34 cellular contexts compared by ENCODE assay signal in the genomic region with DNA sequence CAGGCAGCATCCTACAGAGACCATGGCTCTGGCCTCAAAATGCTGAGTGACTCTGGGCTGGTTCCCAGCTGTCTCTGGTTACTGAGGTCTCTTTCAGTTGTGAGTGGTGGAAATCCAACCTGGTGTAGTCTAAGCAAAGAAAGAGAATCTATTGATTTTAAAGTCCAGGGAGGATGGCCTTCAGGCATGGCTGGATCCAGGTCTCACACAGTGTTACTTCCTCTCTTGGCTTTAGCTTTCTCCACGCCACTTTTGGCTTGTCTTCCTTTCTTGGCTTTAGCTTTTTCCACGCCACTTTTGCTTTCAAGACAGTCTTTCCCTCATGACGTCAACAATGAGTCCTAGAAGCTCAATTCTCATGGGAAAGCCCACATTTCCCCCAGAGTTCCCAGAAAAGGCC. TPM values are rescaled to one million over a fixed set of nuclear protein-coding genes. Genes with fewer than 3 reads are reported as not detected.
"Had no signal": no experiment of that assay in that cellular context is flagged by ENCODE, and none has a peak within 500 bp of the region (broad histone marks: within the 10 kb centered on the region; RNA-seq: fewer than 3 reads in every experiment).

No MANE protein-coding gene starts in this region.

- H3K9me3 Mint-ChIP-seq: naive thymus-derived CD4-positive, alpha-beta T cell; natural killer cell; stimulated activated effector memory CD8-positive, alpha-beta T cell treated with anti-CD3 and anti-CD28 coated beads, Interleukin-12 subunit alpha, Interleukin-12 subunit beta, amount 100 ng/mL, for 72 hours; stimulated activated naive CD8-positive, alpha-beta T cell treated with anti-CD3 and anti-CD28 coated beads, Interleukin-15, Interleukin-2, amounts not matched to agents 100 ng/mL and 50 ng/mL, for 24 hours had no signal

- H3K4me1 ChIP-seq: neural progenitor cell, parathyroid adenoma, psoas muscle, thyroid gland, upper lobe of right lung, uterus had no signal

- H3K27ac ChIP-seq: neural progenitor cell, ovary, parathyroid adenoma, psoas muscle, skin epidermis, stomach, thoracic aorta, thyroid gland, tibial nerve, upper lobe of right lung, uterus had no signal

- H3K4me1 Mint-ChIP-seq: natural killer cell, nephron, neural progenitor cell had no signal

- H3K9me3 ChIP-seq: psoas muscle, spleen, stomach, thoracic aorta, thyroid gland, tibial nerve, upper lobe of right lung, uterus had no signal

- DNase-seq: naive thymus-derived CD4-positive, alpha-beta T cell; natural killer cell; nucleus accumbens; ovary; posterior cingulate gyrus; psoas muscle; right cardiac atrium; spleen; stimulated activated CD4-positive, alpha-beta T cell treated with anti-CD3 and anti-CD28 coated beads, Interleukin-12 subunit alpha, Interleukin-12 subunit beta, amount 100 ng/mL, for 4 hours; stimulated activated CD4-positive, alpha-beta T cell treated with anti-CD3 and anti-CD28 coated beads, Interleukin-2, amount 100 ng/mL, for 48 hours; stimulated activated CD4-positive, alpha-beta T cell treated with anti-CD3 and anti-CD28 coated beads, Interleukin-4, amount 100 ng/mL, for 24 hours; stimulated activated naive B cell treated with anti-CD40 and anti-IgM and Interleukin-4, amounts not matched to agents 10 μg/mL and 1 μg/mL and 100 μg/mL, for 72 hours; stimulated activated naive CD4-positive, alpha-beta T cell treated with Interleukin-2 at 50 U/mL for 16 hours; stomach; thyroid gland; trophoblast cell; upper lobe of right lung; uterus had no signal

- H3K27me3 ChIP-seq: neural progenitor cell, ovary, thyroid gland, tibial nerve, upper lobe of right lung, uterus had no signal

- H3K27me3 Mint-ChIP-seq: progenitor cell of endocrine pancreas; stimulated activated naive CD8-positive, alpha-beta T cell treated with anti-CD3 and anti-CD28 coated beads, Interleukin-15, Interleukin-2, amounts not matched to agents 100 ng/mL and 50 ng/mL, for 24 hours had no signal

- H3K4me3 ChIP-seq: neural progenitor cell, ovary, psoas muscle, skin epidermis, smooth muscle cell, spleen, stomach, thoracic aorta, thyroid gland, tibial nerve, upper lobe of right lung, uterus had no signal

- H3K4me3 Mint-ChIP-seq: naive thymus-derived CD4-positive, alpha-beta T cell; natural killer cell; nephron; neural progenitor cell; stimulated activated effector memory CD8-positive, alpha-beta T cell treated with anti-CD3 and anti-CD28 coated beads, Interleukin-12 subunit alpha, Interleukin-12 subunit beta, amount 100 ng/mL, for 72 hours; stimulated activated naive B cell treated with anti-CD40 and anti-IgM and Interleukin-4, amounts not matched to agents 10 μg/mL and 1 μg/mL and 100 μg/mL, for 72 hours; stimulated activated naive CD8-positive, alpha-beta T cell treated with anti-CD3 and anti-CD28 coated beads, Interleukin-15, Interleukin-2, amounts not matched to agents 100 ng/mL and 50 ng/mL, for 24 hours had no signal

- H3K9ac ChIP-seq: neural progenitor cell, parathyroid adenoma had no signal

- H3K36me3 ChIP-seq: neural progenitor cell, ovary, stomach, thoracic aorta, thyroid gland, tibial nerve, upper lobe of right lung, uterus had no signal

- H3K36me3 Mint-ChIP-seq: naive thymus-derived CD4-positive, alpha-beta T cell; natural killer cell; neural progenitor cell; stimulated activated effector memory CD8-positive, alpha-beta T cell treated with anti-CD3 and anti-CD28 coated beads, Interleukin-12 subunit alpha, Interleukin-12 subunit beta, amount 100 ng/mL, for 72 hours; stimulated activated naive B cell treated with anti-CD40 and anti-IgM and Interleukin-4, amounts not matched to agents 10 μg/mL and 1 μg/mL and 100 μg/mL, for 72 hours had no signal

- H3K27ac Mint-ChIP-seq: naive thymus-derived CD4-positive, alpha-beta T cell; natural killer cell; nephron; neural progenitor cell; progenitor cell of endocrine pancreas; stimulated activated effector memory CD8-positive, alpha-beta T cell treated with anti-CD3 and anti-CD28 coated beads, Interleukin-12 subunit alpha, Interleukin-12 subunit beta, amount 100 ng/mL, for 72 hours; stimulated activated naive B cell treated with anti-CD40 and anti-IgM and Interleukin-4, amounts not matched to agents 10 μg/mL and 1 μg/mL and 100 μg/mL, for 72 hours; stimulated activated naive CD8-positive, alpha-beta T cell treated with anti-CD3 and anti-CD28 coated beads, Interleukin-15, Interleukin-2, amounts not matched to agents 100 ng/mL and 50 ng/mL, for 24 hours had no signal

RNA-seq across cellular contexts. Expression of gene CYP4F3, which starts 4.1 kb away (rescaled TPM):
- total RNA-seq: progenitor cell of endocrine pancreas, smooth muscle cell had no signal
- polyA plus RNA-seq: naive thymus-derived CD4-positive, alpha-beta T cell; neural cell; smooth muscle cell had no signal

RNA-seq across cellular contexts. Expression of gene CYP4F12, which starts 28.1 kb away (rescaled TPM):
- total RNA-seq: progenitor cell of endocrine pancreas, renal cortical epithelial cell, smooth muscle cell had no signal
- polyA plus RNA-seq: naive thymus-derived CD4-positive, alpha-beta T cell; neural cell; smooth muscle cell had no signal

RNA-seq across cellular contexts. Expression of gene CYP4F8, which starts 29.8 kb away (rescaled TPM):
- total RNA-seq: naive thymus-derived CD4-positive, alpha-beta T cell; natural killer cell; omental fat pad; progenitor cell of endocrine pancreas; psoas muscle; renal cortical epithelial cell; right cardiac atrium; sciatic nerve; smooth muscle cell; spleen; stomach; subcutaneous adipose tissue; temporal lobe; thoracic aorta; thyroid gland; tibial nerve had no signal
- polyA plus RNA-seq: naive thymus-derived CD4-positive, alpha-beta T cell; neural cell; ovary; psoas muscle; right cardiac atrium; smooth muscle cell; spleen; stomach had no signal
